ENCODE assay signal across 11 cellular contexts in genomic region chr10:60335708-60336107, GRCh38. TPM values are rescaled to one million over a fixed set of nuclear protein-coding genes. Genes with fewer than 3 reads are reported as not detected.
DNase-seq lines count a peak whose midpoint lies in the region; ATAC-seq, FAIRE-seq and TF ChIP-seq lines count a peak whose summit lies in the region.
"Had no signal": no experiment of that assay in that cellular context is flagged by ENCODE, and none has a peak within 500 bp of the region (broad histone marks: within the 10 kb centered on the region; RNA-seq: fewer than 3 reads in every experiment).

No MANE protein-coding gene starts in this region.

- H3K4me3 ChIP-seq in left ventricle myocardium inferior = no peak overlapping the region
- H3K4me3 ChIP-seq in heart left ventricle = no peak overlapping the region
- H3K4me3 ChIP-seq in dorsolateral prefrontal cortex = no peak overlapping the region
- no peak overlapping the region for H3K4me3 ChIP-seq in transverse colon
- no peak overlapping the region for H3K4me3 ChIP-seq in pancreas
- H3K4me3 ChIP-seq: BLaER1 treated with 17β-estradiol and CSF1 and Interleukin-3, amounts not matched to agents 10 nM and 100 nM had no signal

- intact Hi-C loops in left ventricle myocardium inferior (cut with micrococcal nuclease) (no loop called here), heart left ventricle (cut with DNase I) (no loop called here), dorsolateral prefrontal cortex (cut with DNase I) (loop anchor here (5.0 to 10.0 kb wide), 2 partner anchors 97 to 99 kb away; no protein-coding TSS in a partner anchor), transverse colon (cut with DNase I; ENCODE audit: low total_unique reads) (no loop called here), pancreas (cut with DNase I) (no loop called here)

- H3K27me3 ChIP-seq in left ventricle myocardium inferior (ENCODE audit: low read depth) = no peaks in the 10 kb centered on the region
- no peaks in the 10 kb centered on the region for H3K27me3 ChIP-seq in heart left ventricle
- no peaks in the 10 kb centered on the region for H3K27me3 ChIP-seq in dorsolateral prefrontal cortex
- no peaks in the 10 kb centered on the region for H3K27me3 ChIP-seq in transverse colon
- no peaks in the 10 kb centered on the region for H3K27me3 ChIP-seq in pancreas
- H3K27me3 ChIP-seq: BLaER1 treated with 17β-estradiol and CSF1 and Interleukin-3, amounts not matched to agents 10 nM and 100 nM had no signal

- H3K36me3 ChIP-seq in left ventricle myocardium inferior = no peaks in the 10 kb centered on the region
- no peaks in the 10 kb centered on the region for H3K36me3 ChIP-seq in heart left ventricle
- H3K36me3 ChIP-seq in transverse colon = no peaks in the 10 kb centered on the region
- H3K36me3 ChIP-seq in pancreas = no peaks in the 10 kb centered on the region
- H3K36me3 ChIP-seq: BLaER1 treated with 17β-estradiol and CSF1 and Interleukin-3, amounts not matched to agents 10 nM and 100 nM had no signal

- in situ Hi-C loops in transverse colon (cut with MboI; ENCODE audit: low pct_ligation_motif_present in 1 of 4, low pct_unique_long_range_greater_than_20kb in 1 of 4, low sequenced_read_pairs in 3 of 4) = no loop called here

- no peak for DNase-seq in left ventricle myocardium inferior
- DNase-seq in heart left ventricle = no peak
- DNase-seq in NCI-H1694 treated with DMSO at 0.1 percent for 48 hours (lab: John Stamatoyannopoulos, UW) = peak; percentile 13
- DNase-seq in dorsolateral prefrontal cortex = peak in 2 of 10 donors; percentile 35 to 42
- no peak for DNase-seq in transverse colon
- DNase-seq in pancreas = no peak
- DNase-seq: activated naive CD4-positive, alpha-beta T cell; NCI-H226 had no signal

- TF ChIP-seq EP300 in transverse colon (IDR thresholded peaks at IDR 0.05; ENCODE audit: low read depth) = no peak

- FAIRE-seq in pancreas (lab: Jason Lieb, UNC) = no peak

- TF ChIP-seq CTCF in left ventricle myocardium inferior (IDR thresholded peaks at IDR 0.05; ENCODE audit: borderline replicate concordance) (peak; percentile 29), heart left ventricle (IDR thresholded peaks at IDR 0.05) (peak in 1 of 12 donors; percentile 8), dorsolateral prefrontal cortex (IDR thresholded peaks at IDR 0.05 in 54 of 56, conservative IDR thresholded peaks at IDR 0.05 in 2 of 56; ENCODE audit: low read depth in 1 of 56, partially characterized antibody in 56 of 56) (peak in 54 of 56 donors; percentile 23 to 77 (median 54)), transverse colon (IDR thresholded peaks at IDR 0.05) (no peak), pancreas (IDR thresholded peaks at IDR 0.05) (no peak)

- TF ChIP-seq POLR2A in heart left ventricle (IDR thresholded peaks at IDR 0.05) (no peak), transverse colon (IDR thresholded peaks at IDR 0.05) (no peak)

- no peaks in the 10 kb centered on the region for H3K9me3 ChIP-seq in left ventricle myocardium inferior (replicated peaks)
- H3K9me3 ChIP-seq in heart left ventricle = no peaks in the 10 kb centered on the region
- H3K9me3 ChIP-seq in transverse colon = no peaks in the 10 kb centered on the region
- no peaks in the 10 kb centered on the region for H3K9me3 ChIP-seq in pancreas
- H3K9me3 ChIP-seq: BLaER1 treated with 17β-estradiol and CSF1 and Interleukin-3, amounts not matched to agents 10 nM and 100 nM had no signal

- H3K4me1 ChIP-seq in left ventricle myocardium inferior (no peaks in the 10 kb centered on the region), heart left ventricle (no peaks in the 10 kb centered on the region), transverse colon (no peaks in the 10 kb centered on the region), pancreas (peaks cover 0 to 4% (median 0%) of the 10 kb centered on the region in 3 donors)
- H3K4me1 ChIP-seq: BLaER1 treated with 17β-estradiol and CSF1 and Interleukin-3, amounts not matched to agents 10 nM and 100 nM had no signal

- no peak overlapping the region for H3K27ac ChIP-seq in left ventricle myocardium inferior (replicated peaks)
- H3K27ac ChIP-seq in heart left ventricle = no peak overlapping the region
- peak overlapping the region in 46 of 59 donors; percentile 2 to 98 (median 56) for H3K27ac ChIP-seq in dorsolateral prefrontal cortex
- no peak overlapping the region for H3K27ac ChIP-seq in transverse colon
- no peak overlapping the region for H3K27ac ChIP-seq in pancreas
- H3K27ac ChIP-seq: BLaER1 treated with 17β-estradiol and CSF1 and Interleukin-3, amounts not matched to agents 10 nM and 100 nM had no signal

- WGBS in heart left ventricle, 4 donors = 78 to 83% (median 80%) methylated on average over 5 of the region's 5 CpGs
- WGBS in transverse colon (ENCODE audit: low coverage in 1 of 2), 2 donors = 79 to 89% methylated on average over 5 of the region's 5 CpGs
- WGBS in pancreas, 2 donors = 92% methylated on average over 5 of the region's 5 CpGs

- ATAC-seq in heart left ventricle (no peak), pancreas (no peak), GM19463 (IDR thresholded peaks at IDR 0.05; ENCODE audit: unreplicated experiment) (no peak), GM18517 (IDR thresholded peaks at IDR 0.05; ENCODE audit: unreplicated experiment) (no peak)

RNA-seq across cellular contexts. Expression of gene ANK3, which starts 54.0 kb away (rescaled TPM):
- total RNA-seq in left ventricle myocardium inferior = 179 TPM
- 100 to 1,000 TPM; 192 to 576 (median 242) TPM for total RNA-seq in heart left ventricle
- polyA plus RNA-seq in heart left ventricle = 100 to 1,000 TPM in 1 of 2 donors, 10 to 100 TPM in 1; 33.8 to 136 TPM
- total RNA-seq in dorsolateral prefrontal cortex = 100 to 1,000 TPM; 181 to 667 (median 439) TPM
- total RNA-seq in transverse colon = 100 to 1,000 TPM in 3 of 4 donors, 10 to 100 TPM in 1; 41.2 to 230 (median 172) TPM
- total RNA-seq in pancreas = 10 to 100 TPM; 15.7 to 28.5 (median 18.8) TPM
- 1 to 10 TPM; 3.3 to 7.7 TPM for polyA plus RNA-seq in pancreas

Comparison
In these comparisons a context has a peak if more than half of its experiments do, and no peak if none do; other contexts are left out.
1. H3K27ac ChIP-seq: peak in dorsolateral prefrontal cortex (46 of 59); none in left ventricle myocardium inferior (single experiment), heart left ventricle (0 of 12), transverse colon (0 of 4) and pancreas (0 of 4).
2. CTCF ChIP-seq: peak in left ventricle myocardium inferior (single experiment) and dorsolateral prefrontal cortex (54 of 56); none in transverse colon (0 of 5) and pancreas (0 of 4).
3. intact Hi-C loops: an anchor here in dorsolateral prefrontal cortex (5.0 to 10.0 kb wide); none called in left ventricle myocardium inferior, heart left ventricle, transverse colon and pancreas.